16 cellular contexts compared by ENCODE assay signal in genomic region chr13:44011036-44011435, GRCh38.
DNase-seq lines count a peak whose midpoint lies in the region; ATAC-seq and TF ChIP-seq lines count a peak whose summit lies in the region.
"Had no signal": no experiment of that assay in that cellular context is flagged by ENCODE, and none has a peak within 500 bp of the region (broad histone marks: within the 10 kb centered on the region; RNA-seq: fewer than 3 reads in every experiment).

No MANE protein-coding gene starts in this region.

- no peak overlapping the region for H4K8ac ChIP-seq in trophoblast cell (ENCODE audit: low read depth, low read length)

- H3K14ac ChIP-seq in trophoblast cell (ENCODE audit: low read length), result no peak overlapping the region

- peaks cover 4% of the 10 kb centered on the region for H3K4me1 Mint-ChIP-seq in type B pancreatic cell (ENCODE audit: unreplicated experiment)
- H3K4me1 Mint-ChIP-seq: IgD-negative memory B cell had no signal

- H3K4me1 ChIP-seq in trophoblast cell (ENCODE audit: control insufficient read depth in 1 of 2, insufficient read depth in 2 of 2, low read length in 2 of 2), result peaks cover 0 to 5% of the 10 kb centered on the region in 2 experiments

- no peaks in the 10 kb centered on the region for H3K36me3 Mint-ChIP-seq in type B pancreatic cell

- ATAC-seq in stimulated activated naive CD8-positive, alpha-beta T cell treated with anti-CD3 and anti-CD28 coated beads, Interleukin-15, Interleukin-2, amounts not matched to agents 100 U/mL and 50 U/mL, for 24 hours, result no peak

- DNase-seq in EL (peak; percentile 33), RPMI7951 (ENCODE audit: low read depth) (peak; percentile 73), foreskin fibroblast (peak; percentile 7 to 20), trophoblast cell (peak; percentile 40 to 43), type B pancreatic cell (ENCODE audit: extremely low spot score, unreplicated experiment) (no peak), substantia nigra (lab: John Stamatoyannopoulos, UW) (no peak), MV-4-11 (lab: John Stamatoyannopoulos, UW) (no peak)
- DNase-seq in stimulated activated naive CD8-positive, alpha-beta T cell treated with anti-CD3 and anti-CD28 coated beads, Interleukin-15, Interleukin-2, amounts not matched to agents 100 U/mL and 50 U/mL, for 24 hours, result no peak
- DNase-seq: DND-41, NCI-H1436 treated with DMSO at 0.1 percent for 48 hours, NCI-H2029 treated with DMSO at 0.1 percent for 48 hours, NCI-H510A, NCI-H82, PC-9 had no signal

- no peak overlapping the region for H3K27ac ChIP-seq in trophoblast cell (ENCODE audit: low read depth, low read length)
- H3K27ac ChIP-seq in substantia nigra (ENCODE audit: low read depth, low read length, poor library complexity, severe bottlenecking), result no peak overlapping the region
- H3K27ac ChIP-seq: C4-2B, PC-9 had no signal

- no peak overlapping the region for H4K12ac ChIP-seq in trophoblast cell (ENCODE audit: low read depth, low read length)

- H3K4me3 Mint-ChIP-seq in type B pancreatic cell, result no peak overlapping the region
- H3K4me3 Mint-ChIP-seq: IgD-negative memory B cell had no signal

- no peak overlapping the region for H3K27ac Mint-ChIP-seq in type B pancreatic cell
- H3K27ac Mint-ChIP-seq: IgD-negative memory B cell had no signal

- H3K27me3 ChIP-seq in trophoblast cell (ENCODE audit: insufficient read depth, low read length), result no peaks in the 10 kb centered on the region

- no peak overlapping the region for H3K4ac ChIP-seq in trophoblast cell (ENCODE audit: low read depth, low read length)

- H3K9ac ChIP-seq in trophoblast cell (ENCODE audit: low read length), result no peak overlapping the region

- no peaks in the 10 kb centered on the region for H3K27me3 Mint-ChIP-seq in type B pancreatic cell

- H3K23ac ChIP-seq in trophoblast cell (ENCODE audit: low read length), result no peak overlapping the region

- no peak overlapping the region for H2BK120ac ChIP-seq in trophoblast cell (ENCODE audit: insufficient read depth, low read length, poor library complexity)

- no CpG with 5 or more reads among the region's 2 CpGs for WGBS in trophoblast cell (ENCODE audit: extremely low coverage, insufficient coverage, insufficient read length)

- H3K4me3 ChIP-seq in foreskin fibroblast (ENCODE audit: low read depth in 1 of 2, low read length in 2 of 2) (no peak overlapping the region), trophoblast cell (ENCODE audit: low read depth, low read length) (no peak overlapping the region)
- H3K4me3 ChIP-seq: PC-9 had no signal

- no peak overlapping the region for H3K18ac ChIP-seq in trophoblast cell (ENCODE audit: low read length)

- H3K4me2 ChIP-seq in trophoblast cell (ENCODE audit: low read length), result no peak overlapping the region
- H3K4me2 ChIP-seq: PC-9 had no signal

- no peaks in the 10 kb centered on the region for H3K9me3 ChIP-seq in trophoblast cell (ENCODE audit: insufficient read depth, low read depth, low read length)

- H3K9me3 Mint-ChIP-seq in type B pancreatic cell, result no peaks in the 10 kb centered on the region

- TF ChIP-seq CTCF in foreskin fibroblast (IDR thresholded peaks at IDR 0.05; ENCODE audit: low read depth, low read length), result no peak
- TF ChIP-seq CTCF in type B pancreatic cell (conservative IDR thresholded peaks at IDR 0.05), result no peak

- H4K91ac ChIP-seq in trophoblast cell (ENCODE audit: low read depth, low read length), result no peak overlapping the region

- no peak overlapping the region for H2AFZ ChIP-seq in trophoblast cell (ENCODE audit: insufficient read depth, low read length, poor library complexity)
- H2AFZ ChIP-seq: PC-9 had no signal

- H3K79me1 ChIP-seq in trophoblast cell (ENCODE audit: low read length), result no peaks in the 10 kb centered on the region

- no peak overlapping the region for H2BK5ac ChIP-seq in trophoblast cell (ENCODE audit: low read depth, low read length, poor library complexity)

- H2BK12ac ChIP-seq in trophoblast cell (ENCODE audit: low read length), result no peak overlapping the region

- H3K79me2 ChIP-seq in trophoblast cell (ENCODE audit: control insufficient read depth, insufficient read depth, low read length, poor library complexity), result no peaks in the 10 kb centered on the region

- no peaks in the 10 kb centered on the region for H3K36me3 ChIP-seq in trophoblast cell (ENCODE audit: control insufficient read depth in 1 of 2, insufficient read depth in 2 of 2, low read length in 2 of 2)

- H2AK5ac ChIP-seq in trophoblast cell (ENCODE audit: low read length), result no peak overlapping the region

Comparison
In these comparisons a context has a peak if more than half of its experiments do, and no peak if none do; other contexts are left out.
1. DNase-seq: peak in EL (single experiment), RPMI7951 (single experiment), foreskin fibroblast (2 of 2) and trophoblast cell (2 of 2); none in stimulated activated naive CD8-positive, alpha-beta T cell treated with anti-CD3 and anti-CD28 coated beads, Interleukin-15, Interleukin-2, amounts not matched to agents 100 U/mL and 50 U/mL, for 24 hours (single experiment), type B pancreatic cell (single experiment), substantia nigra (0 of 49) and MV-4-11 (single experiment).